In genomic region chr2:100423631-100424030, GRCh38 we compare ENCODE assay signal across 23 cellular contexts. TPM values are rescaled to one million over a fixed set of nuclear protein-coding genes. Genes with fewer than 3 reads are reported as not detected.
A peak's percentile ranks its signal among the peaks of the same experiment; 100 is the strongest.
DNase-seq lines count a peak whose midpoint lies in the region; FAIRE-seq and TF ChIP-seq lines count a peak whose summit lies in the region.
"Had no signal": no experiment of that assay in that cellular context is flagged by ENCODE, and none has a peak within 500 bp of the region (broad histone marks: within the 10 kb centered on the region; RNA-seq: fewer than 3 reads in every experiment).

No MANE protein-coding gene starts in this region.

- H3K36me3 ChIP-seq in astrocyte (ENCODE audit: insufficient read depth, low read length): no peaks in the 10 kb centered on the region
- H3K36me3 ChIP-seq: HAP-1 had no signal

- no peaks in the 10 kb centered on the region for H3K9me3 Mint-ChIP-seq in astrocyte (ENCODE audit: unreplicated experiment)
- H3K9me3 Mint-ChIP-seq in progenitor cell of endocrine pancreas (ENCODE audit: low read depth): no peaks in the 10 kb centered on the region
- H3K9me3 Mint-ChIP-seq: CD4-positive, alpha-beta T cell had no signal

- H3K9me3 ChIP-seq in astrocyte (ENCODE audit: insufficient read depth, low read depth, low read length): no peaks in the 10 kb centered on the region
- H3K9me3 ChIP-seq: HAP-1 had no signal

- no peak overlapping the region for H3K9ac ChIP-seq in astrocyte (ENCODE audit: low read length)

- H3K4me2 ChIP-seq in astrocyte (ENCODE audit: low read length): no peak overlapping the region

- no peak for FAIRE-seq in astrocyte (lab: Jason Lieb, UNC)
- FAIRE-seq: GM12892, GM19239, H1 had no signal

- DNase-seq in AG08395 (ENCODE audit: low spot score): peak; percentile 35
- DNase-seq in HFF-Myc (ENCODE audit: extremely low read depth, low read depth): peak; percentile 58
- peak; percentile 5 for DNase-seq in astrocyte (ENCODE audit: low read depth)
- peak; percentile 71 for DNase-seq in fibroblast of mammary gland (ENCODE audit: low read depth)
- DNase-seq in central memory CD4-positive, alpha-beta T cell: no peak
- DNase-seq in ecto neural progenitor cell (ENCODE audit: low spot score): no peak
- no peak for DNase-seq in NCI-H187 treated with DMSO at 0.1 percent for 48 hours (lab: John Stamatoyannopoulos, UW)
- DNase-seq in progenitor cell of endocrine pancreas (ENCODE audit: low spot score, unreplicated experiment): no peak
- DNase-seq: C1 segment of cervical spinal cord; Calu3; CD4-positive, alpha-beta T cell; DMS 273 treated with DMSO at 0.1 percent for 48 hours; DMS79; GDM1; IMR-90; KBM-7 had no signal

- no peak overlapping the region for H3K27ac ChIP-seq in astrocyte (ENCODE audit: low read depth, low read length)
- H3K27ac ChIP-seq: 22Rv1 had no signal

- no peaks in the 10 kb centered on the region for H3K27me3 ChIP-seq in astrocyte (ENCODE audit: insufficient read depth, low read length)

- H3K36me3 Mint-ChIP-seq in astrocyte (ENCODE audit: low read depth, unreplicated experiment) (no peaks in the 10 kb centered on the region), progenitor cell of endocrine pancreas (ENCODE audit: insufficient read depth) (no peaks in the 10 kb centered on the region)

- H3K4me3 ChIP-seq in HFF-Myc (replicated peaks; ENCODE audit: low read depth, low read length): no peak overlapping the region
- no peak overlapping the region for H3K4me3 ChIP-seq in astrocyte (ENCODE audit: insufficient read depth, low read depth, low read length)
- H3K4me3 ChIP-seq in fibroblast of mammary gland (ENCODE audit: control insufficient read depth, low read depth, low read length): no peak overlapping the region
- H3K4me3 ChIP-seq: HAP-1 had no signal

- no peaks in the 10 kb centered on the region for H3K4me1 ChIP-seq in astrocyte (ENCODE audit: insufficient read depth, low read length)
- H3K4me1 ChIP-seq: HAP-1 had no signal

- TF ChIP-seq CTCF in HFF-Myc (IDR thresholded peaks at IDR 0.05; ENCODE audit: low read depth, low read length, missing control alignments) (no peak), astrocyte (IDR thresholded peaks at IDR 0.05; ENCODE audit: insufficient read depth, low read depth, low read length) (no peak), fibroblast of mammary gland (conservative IDR thresholded peaks at IDR 0.05; ENCODE audit: control insufficient read depth, insufficient read depth, low read depth, low read length) (no peak), progenitor cell of endocrine pancreas (IDR thresholded peaks at IDR 0.05; ENCODE audit: unreplicated experiment) (no peak)

- H3K4me3 Mint-ChIP-seq in astrocyte (ENCODE audit: unreplicated experiment) (no peak overlapping the region), progenitor cell of endocrine pancreas (ENCODE audit: low read depth) (no peak overlapping the region)
- H3K4me3 Mint-ChIP-seq: CD4-positive, alpha-beta T cell had no signal

- H2AFZ ChIP-seq in astrocyte (ENCODE audit: low read depth, low read length): no peak overlapping the region

- H3K4me1 Mint-ChIP-seq in astrocyte (ENCODE audit: low read depth, unreplicated experiment) (no peaks in the 10 kb centered on the region), progenitor cell of endocrine pancreas (ENCODE audit: low read depth) (no peaks in the 10 kb centered on the region)

- H3K79me2 ChIP-seq in astrocyte (ENCODE audit: insufficient read depth, low read length): no peaks in the 10 kb centered on the region

- no peak overlapping the region for H3K27ac Mint-ChIP-seq in astrocyte (ENCODE audit: unreplicated experiment)
- no peak overlapping the region for H3K27ac Mint-ChIP-seq in progenitor cell of endocrine pancreas
- H3K27ac Mint-ChIP-seq: CD4-positive, alpha-beta T cell had no signal

- H3K27me3 Mint-ChIP-seq in astrocyte (ENCODE audit: low read depth, unreplicated experiment) (peaks cover 9% of the 10 kb centered on the region), progenitor cell of endocrine pancreas (peaks cover 26% of the 10 kb centered on the region)

- H4K20me1 ChIP-seq in astrocyte (ENCODE audit: insufficient read depth, low read length): no peaks in the 10 kb centered on the region

RNA-seq across cellular contexts. Expression of gene CHST10, which starts 6.2 kb away (rescaled TPM):
- total RNA-seq in astrocyte: 11.1 and 12.7 TPM in 2 replicates
- total RNA-seq in progenitor cell of endocrine pancreas: 22.1 TPM in 2 replicates
- total RNA-seq: HT-29 had no signal

RNA-seq across cellular contexts. Expression of gene NMS, which starts 46.7 kb away (rescaled TPM):
- total RNA-seq in astrocyte (not detected in 2 replicates), progenitor cell of endocrine pancreas (not detected in 2 replicates)
- total RNA-seq: A673; Calu3; CD4-positive, alpha-beta T cell; H1; HT-29; IMR-90 had no signal

Comparison
In these comparisons a context has a peak if more than half of its experiments do, and no peak if none do; other contexts are left out.
1. DNase-seq: peak in AG08395 (single experiment), HFF-Myc (single experiment), astrocyte (single experiment) and fibroblast of mammary gland (single experiment); none in central memory CD4-positive, alpha-beta T cell (single experiment), ecto neural progenitor cell (single experiment), NCI-H187 treated with DMSO at 0.1 percent for 48 hours (single experiment) and progenitor cell of endocrine pancreas (single experiment).